In genomic region chr12:38906482-38907170, GRCh38 we compare ENCODE assay signal across 8 cellular contexts. TPM values are rescaled to one million over a fixed set of nuclear protein-coding genes. Genes with fewer than 3 reads are reported as not detected.
DNase-seq lines count a peak whose midpoint lies in the region; ATAC-seq and TF ChIP-seq lines count a peak whose summit lies in the region.

No MANE protein-coding gene starts in this region.

- peak overlapping the region; percentile 86 for H3K4me3 Mint-ChIP-seq in neural progenitor cell

- H3K9me3 ChIP-seq in neural progenitor cell (ENCODE audit: low read depth) (no peaks in the 10 kb centered on the region), subcutaneous abdominal adipose tissue (ENCODE audit: control insufficient read depth in 5 of 5, low read length in 5 of 5) (no peaks in the 10 kb centered on the region)

- no peak overlapping the region for H3K9ac ChIP-seq in neural progenitor cell
- peak overlapping the region; percentile 4 to 98 (median 83) for H3K9ac ChIP-seq in subcutaneous abdominal adipose tissue (ENCODE audit: low read length in 5 of 5)

- DNase-seq in COLO829 (ENCODE audit: low spot score) (peak; percentile 80), RPMI8226 (peak; percentile 87), foreskin keratinocyte (peak; percentile 64 to 83), neural progenitor cell (ENCODE audit: low spot score) (peak; percentile 96)
- peak; percentile 90 for DNase-seq in activated effector memory CD4-positive, alpha-beta T cell treated with anti-CD3 and anti-CD28 coated beads, Interleukin-2, amount 50 U/mL, for 16 hours

- H3K4me3 ChIP-seq in neural progenitor cell (peak overlapping the region; percentile 66), subcutaneous abdominal adipose tissue (ENCODE audit: low read depth in 1 of 5, low read length in 5 of 5) (peak overlapping the region; percentile 82 to 94 (median 91))

- no peaks in the 10 kb centered on the region for H4K20me1 ChIP-seq in neural progenitor cell (ENCODE audit: low read depth)

- H3K36me3 ChIP-seq in neural progenitor cell, result no peaks in the 10 kb centered on the region
- H3K36me3 ChIP-seq in subcutaneous abdominal adipose tissue (ENCODE audit: control insufficient read depth in 5 of 5, insufficient read depth in 5 of 5, low read length in 5 of 5), result no peaks in the 10 kb centered on the region

- no peak overlapping the region for H3K27ac ChIP-seq in foreskin keratinocyte
- no peak overlapping the region for H3K27ac ChIP-seq in neural progenitor cell
- peak overlapping the region; percentile 99 for H3K27ac ChIP-seq in subcutaneous abdominal adipose tissue (ENCODE audit: low read depth, low read length)

- H3K27me3 ChIP-seq in foreskin keratinocyte, result no peaks in the 10 kb centered on the region
- no peaks in the 10 kb centered on the region for H3K27me3 ChIP-seq in neural progenitor cell
- H3K27me3 ChIP-seq in subcutaneous abdominal adipose tissue (ENCODE audit: control insufficient read depth in 5 of 5, insufficient read depth in 4 of 5, low read length in 5 of 5), result no peaks in the 10 kb centered on the region

- H3K27ac Mint-ChIP-seq in neural progenitor cell, result peak overlapping the region; percentile 89

- H3K9me3 Mint-ChIP-seq in neural progenitor cell, result no peaks in the 10 kb centered on the region

- H3F3A ChIP-seq in neural progenitor cell (ENCODE audit: low read depth), result peaks cover 22% of the 10 kb centered on the region

- H3K4me2 ChIP-seq in neural progenitor cell, result peak overlapping the region; percentile 94

- peaks cover 6% of the 10 kb centered on the region for H3K27me3 Mint-ChIP-seq in neural progenitor cell (ENCODE audit: insufficient read depth, low read depth)

- H3K36me3 Mint-ChIP-seq in neural progenitor cell, result no peaks in the 10 kb centered on the region

- peaks cover 15% of the 10 kb centered on the region for H3K4me1 Mint-ChIP-seq in neural progenitor cell

- H2AFZ ChIP-seq in neural progenitor cell (replicated peaks), result peak overlapping the region; percentile 91

- ATAC-seq in GM19397 (IDR thresholded peaks at IDR 0.05; ENCODE audit: unreplicated experiment) (peak; percentile 60), HG03521 (IDR thresholded peaks at IDR 0.05; ENCODE audit: unreplicated experiment) (peak; percentile 60), foreskin keratinocyte (peak; percentile 81)

- H3K4me1 ChIP-seq in foreskin keratinocyte (peaks cover 10% of the 10 kb centered on the region), neural progenitor cell (peaks cover 9% of the 10 kb centered on the region), subcutaneous abdominal adipose tissue (ENCODE audit: control insufficient read depth in 5 of 5, insufficient read depth in 5 of 5, low read length in 5 of 5) (peaks cover 5 to 32% (median 27%) of the 10 kb centered on the region in 5 donors)

- TF ChIP-seq CTCF in foreskin keratinocyte (conservative IDR thresholded peaks at IDR 0.05), result peak; percentile 93
- TF ChIP-seq CTCF in neural progenitor cell (IDR thresholded peaks at IDR 0.05), result peak; percentile 88

- no peaks in the 10 kb centered on the region for H3K79me2 ChIP-seq in neural progenitor cell (ENCODE audit: low read depth)

RNA-seq across cellular contexts. Expression of gene CPNE8, which starts 1.2 kb away (rescaled TPM):
- total RNA-seq in foreskin keratinocyte (12.2 and 13.5 TPM in 2 replicates), neural progenitor cell (ENCODE audit: low replicate concordance) (13.0 and 19.5 TPM in 2 replicates)
- polyA plus RNA-seq in foreskin keratinocyte, result 3.8 and 5.1 TPM in 2 replicates
